8 cellular contexts compared by ENCODE assay signal in the genomic region with DNA sequence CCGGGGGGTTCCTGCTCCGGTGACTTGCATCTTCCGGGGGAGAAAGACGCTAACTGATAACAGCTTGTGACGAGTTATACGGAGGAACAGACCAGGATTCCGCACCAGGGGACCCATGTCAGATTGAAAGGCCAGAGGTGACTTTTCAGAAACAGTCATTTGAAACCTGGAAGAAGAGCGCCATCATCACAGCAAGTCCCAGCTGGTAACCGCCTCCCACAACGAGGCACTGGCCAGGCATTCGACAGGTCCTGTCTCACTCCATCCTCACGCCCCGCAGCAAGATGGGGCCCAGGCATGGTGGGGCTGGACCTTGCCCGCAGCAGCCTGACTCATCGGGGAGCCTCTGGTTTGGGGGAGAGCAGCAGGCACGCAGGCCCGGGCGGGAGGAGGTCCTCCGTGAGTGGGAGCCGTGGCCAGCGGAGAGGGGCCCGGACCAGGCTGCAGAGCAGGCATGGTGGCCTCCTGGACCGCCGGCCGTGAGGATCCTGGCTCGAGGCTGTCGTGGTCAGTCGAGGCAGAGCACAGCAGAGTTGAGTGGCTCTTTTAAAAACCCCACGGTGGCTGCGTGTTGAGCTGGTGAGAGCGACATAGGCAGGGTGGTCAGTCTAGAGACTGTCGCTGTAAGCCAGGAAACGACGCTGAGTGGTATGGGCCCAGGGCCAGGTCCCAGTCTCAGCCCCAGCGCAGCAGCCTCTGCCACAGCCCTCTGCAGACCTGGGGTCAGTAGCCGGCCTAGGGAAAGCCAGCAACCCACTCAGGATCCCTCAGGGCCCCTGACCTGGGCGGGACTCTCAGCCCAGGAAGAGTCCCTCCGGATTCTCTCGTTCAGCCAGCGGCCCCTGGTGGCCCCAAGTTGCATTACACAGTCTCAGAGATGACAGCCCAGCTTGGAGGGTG.
DNase-seq lines count a peak whose midpoint lies in the region; ATAC-seq and TF ChIP-seq lines count a peak whose summit lies in the region.

No MANE protein-coding gene starts in this region.

- ATAC-seq in CD4-positive, CD25-positive, alpha-beta regulatory T cell (ENCODE audit: low read depth in 2 of 2) = peak; percentile 52 to 56
- peak; percentile 83 for ATAC-seq in HG03159 (IDR thresholded peaks at IDR 0.05; ENCODE audit: unreplicated experiment)
- ATAC-seq in naive thymus-derived CD8-positive, alpha-beta T cell = peak; percentile 62 to 71
- ATAC-seq in stimulated activated memory B cell treated with anti-CD40 and anti-IgM and Interleukin-4, amounts not matched to agents 10 μg/mL and 1 μg/mL and 100 μg/mL, for 72 hours = peak; percentile 87

- no peak overlapping the region for H3K4me3 ChIP-seq in CD4-positive, CD25-positive, alpha-beta regulatory T cell (ENCODE audit: low read depth, low read length)
- no peak overlapping the region for H3K4me3 ChIP-seq in epithelial cell of proximal tubule (ENCODE audit: low read depth, low read length)

- no peaks in the 10 kb centered on the region for H3K27me3 Mint-ChIP-seq in CD4-positive, CD25-positive, alpha-beta regulatory T cell
- H3K27me3 Mint-ChIP-seq in naive thymus-derived CD8-positive, alpha-beta T cell = no peaks in the 10 kb centered on the region
- H3K27me3 Mint-ChIP-seq in stimulated activated memory B cell treated with anti-CD40 and anti-IgM and Interleukin-4, amounts not matched to agents 10 μg/mL and 1 μg/mL and 100 μg/mL, for 72 hours = no peaks in the 10 kb centered on the region

- H3K27me3 ChIP-seq in CD4-positive, CD25-positive, alpha-beta regulatory T cell (ENCODE audit: control insufficient read depth, insufficient read depth, low read length) = no peaks in the 10 kb centered on the region

- peaks cover 5 to 27% of the 10 kb centered on the region in 2 experiments for H3K9me3 ChIP-seq in CD4-positive, CD25-positive, alpha-beta regulatory T cell (ENCODE audit: control insufficient read depth in 2 of 2, low read length in 2 of 2)

- H3K4me1 ChIP-seq in CD4-positive, CD25-positive, alpha-beta regulatory T cell (ENCODE audit: control insufficient read depth, insufficient read depth, low read length, poor library complexity, severe bottlenecking) = peaks cover 3% of the 10 kb centered on the region

- peaks cover 5 to 18% (median 12%) of the 10 kb centered on the region in 4 donors for H3K4me1 Mint-ChIP-seq in CD4-positive, CD25-positive, alpha-beta regulatory T cell
- H3K4me1 Mint-ChIP-seq in naive thymus-derived CD8-positive, alpha-beta T cell = peaks cover 12 to 32% (median 28%) of the 10 kb centered on the region in 4 donors
- H3K4me1 Mint-ChIP-seq in stimulated activated memory B cell treated with anti-CD40 and anti-IgM and Interleukin-4, amounts not matched to agents 10 μg/mL and 1 μg/mL and 100 μg/mL, for 72 hours = peaks cover 39% of the 10 kb centered on the region

- H3K27ac ChIP-seq in CD4-positive, CD25-positive, alpha-beta regulatory T cell (ENCODE audit: insufficient read depth, low read length, poor library complexity, severe bottlenecking) = peak overlapping the region; percentile 60

- TF ChIP-seq CTCF in epithelial cell of proximal tubule (conservative IDR thresholded peaks at IDR 0.05; ENCODE audit: low read depth, low read length) = peak; percentile 85

- peaks cover 20% of the 10 kb centered on the region for H3K36me3 Mint-ChIP-seq in CD4-positive, CD25-positive, alpha-beta regulatory T cell
- H3K36me3 Mint-ChIP-seq in naive thymus-derived CD8-positive, alpha-beta T cell = peaks cover 0 to 23% (median 10%) of the 10 kb centered on the region in 3 donors
- H3K36me3 Mint-ChIP-seq in stimulated activated memory B cell treated with anti-CD40 and anti-IgM and Interleukin-4, amounts not matched to agents 10 μg/mL and 1 μg/mL and 100 μg/mL, for 72 hours = peaks cover 34% of the 10 kb centered on the region

- POLR2A ChIA-PET in naive thymus-derived CD8-positive, alpha-beta T cell (lab: Charles Lee) = no interaction called here

- peak in 1 of 3 donors; percentile 55 for DNase-seq in CD4-positive, CD25-positive, alpha-beta regulatory T cell
- DNase-seq in GM19238 (ENCODE audit: insufficient read length, low spot score) (peak; percentile 90), NCI-H345 (lab: John Stamatoyannopoulos, UW) (peak; percentile 69), epithelial cell of proximal tubule (ENCODE audit: low read depth) (no peak)
- peak; percentile 32 to 54 for DNase-seq in activated CD8-positive, alpha-beta memory T cell treated with anti-CD3 and anti-CD28 coated beads for 1 hour (ENCODE audit: extremely low read depth in 1 of 2, low read depth in 1 of 2)
- peak in 8 of 10 donors; percentile 15 to 75 (median 44) for DNase-seq in naive thymus-derived CD8-positive, alpha-beta T cell

- peaks cover 0 to 16% (median 5%) of the 10 kb centered on the region in 7 donors for H3K9me3 Mint-ChIP-seq in CD4-positive, CD25-positive, alpha-beta regulatory T cell
- H3K9me3 Mint-ChIP-seq in naive thymus-derived CD8-positive, alpha-beta T cell = peaks cover 0 to 26% (median 15%) of the 10 kb centered on the region in 9 donors
- peaks cover 4% of the 10 kb centered on the region for H3K9me3 Mint-ChIP-seq in stimulated activated memory B cell treated with anti-CD40 and anti-IgM and Interleukin-4, amounts not matched to agents 10 μg/mL and 1 μg/mL and 100 μg/mL, for 72 hours

- peaks cover 21% of the 10 kb centered on the region for H3K36me3 ChIP-seq in CD4-positive, CD25-positive, alpha-beta regulatory T cell (ENCODE audit: control insufficient read depth, insufficient read depth, low read length)

- peak overlapping the region; percentile 88 to 90 (median 89) for H3K27ac Mint-ChIP-seq in CD4-positive, CD25-positive, alpha-beta regulatory T cell
- peak overlapping the region; percentile 84 to 95 (median 91) for H3K27ac Mint-ChIP-seq in naive thymus-derived CD8-positive, alpha-beta T cell
- H3K27ac Mint-ChIP-seq in stimulated activated memory B cell treated with anti-CD40 and anti-IgM and Interleukin-4, amounts not matched to agents 10 μg/mL and 1 μg/mL and 100 μg/mL, for 72 hours = peak overlapping the region; percentile 81

- peak overlapping the region in 2 of 4 donors; percentile 29 to 70 for H3K4me3 Mint-ChIP-seq in CD4-positive, CD25-positive, alpha-beta regulatory T cell
- peak overlapping the region; percentile 36 to 85 (median 66) for H3K4me3 Mint-ChIP-seq in naive thymus-derived CD8-positive, alpha-beta T cell
- peak overlapping the region; percentile 70 for H3K4me3 Mint-ChIP-seq in stimulated activated memory B cell treated with anti-CD40 and anti-IgM and Interleukin-4, amounts not matched to agents 10 μg/mL and 1 μg/mL and 100 μg/mL, for 72 hours
